Comparison of ENCODE assay signal across 1 cellular context in the genomic region with DNA sequence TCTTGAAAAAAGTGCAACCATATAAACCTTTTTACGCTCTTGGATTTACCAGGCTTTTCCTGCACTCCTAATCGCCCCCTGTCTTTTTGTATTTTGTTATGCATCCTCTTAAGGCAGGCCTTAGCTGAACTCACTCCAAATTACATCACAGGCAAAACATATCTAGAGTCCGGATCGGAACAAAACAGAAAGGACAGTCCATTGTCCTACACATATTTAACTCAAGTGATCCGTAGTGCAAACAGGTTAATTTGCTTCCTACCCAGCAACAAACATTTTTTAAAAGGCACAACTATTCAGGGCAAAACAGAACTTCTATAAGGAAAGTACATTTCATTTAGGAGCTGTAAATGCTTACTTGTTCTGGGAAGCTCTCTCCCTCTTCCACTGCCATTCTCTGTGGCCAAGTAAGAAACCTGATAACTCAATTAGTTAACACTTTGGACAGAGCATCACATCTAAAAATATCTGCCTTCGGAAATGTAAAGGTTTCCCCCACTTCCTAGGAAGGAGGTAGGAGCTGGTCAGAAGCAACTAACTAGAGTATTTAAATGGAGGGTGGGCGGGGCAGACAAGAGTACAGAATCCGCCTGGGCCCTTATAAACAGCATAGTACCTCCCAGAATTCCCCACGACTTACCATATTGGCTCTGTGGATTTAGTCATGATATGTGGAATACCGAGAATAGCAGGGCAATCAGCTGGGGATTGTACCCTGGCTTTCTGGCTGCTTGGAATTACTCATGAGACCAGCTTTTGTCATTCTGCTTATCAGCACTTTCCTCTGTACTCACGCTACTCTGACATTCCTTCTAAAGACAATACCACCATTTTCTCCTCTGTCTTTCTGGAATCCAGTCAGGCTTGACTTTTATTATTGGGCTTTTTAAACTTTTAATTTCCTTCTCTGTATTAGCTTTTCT.
TF ChIP-seq lines count a peak whose summit lies in the region.

No MANE protein-coding gene starts in this region.

TF ChIP-seq in K562, 482 proteins besides CTCF, POLR2A, EP300 and RAD21 (continued from another document and continues in another):
- TF ChIP-seq HOXB6 (CRISPR knock-in tag; IDR thresholded peaks at IDR 0.05; ENCODE audit: borderline replicate concordance) (no peak), POLR2B (IDR thresholded peaks at IDR 0.05; ENCODE audit: low read depth, partially characterized antibody) (peak; percentile 58), HEY1 (CRISPR knock-in tag; IDR thresholded peaks at IDR 0.05; ENCODE audit: borderline replicate concordance) (no peak; the same call in 1 of the 2 replicates), ZFP30 (CRISPR knock-in tag; IDR thresholded peaks at IDR 0.05; ENCODE audit: borderline replicate concordance) (no peak), NRF1 (conservative IDR thresholded peaks at IDR 0.05 in 1 of 2, IDR thresholded peaks at IDR 0.05 in 1 of 2) (peak; percentile 25 to 45; a peak in 3 of 4 replicates), CREBBP (IDR thresholded peaks at IDR 0.05; ENCODE audit: low read depth, low read length) (no peak), SAFB (IDR thresholded peaks at IDR 0.05; ENCODE audit: borderline replicate concordance, low read depth, low read length) (no peak), CBX1 (IDR thresholded peaks at IDR 0.05; ENCODE audit: low read depth) (no peak), ZNF766 (CRISPR knock-in tag; conservative IDR thresholded peaks at IDR 0.05) (peak; percentile 80), CSDE1 (IDR thresholded peaks at IDR 0.05) (no peak; a peak in 1 of 4 replicates), SOX6 (IDR thresholded peaks at IDR 0.05) (peak; percentile 87), HSF4 (CRISPR knock-in tag; IDR thresholded peaks at IDR 0.05; ENCODE audit: borderline replicate concordance) (no peak), MITF (IDR thresholded peaks at IDR 0.05) (0 out of 2 replicates have a peak, but pooled peaks have one; percentile 15), HDAC8 (tag; IDR thresholded peaks at IDR 0.05) (0 out of 2 replicates have a peak, but pooled peaks have one; percentile 16), ZNF830 (CRISPR knock-in tag; IDR thresholded peaks at IDR 0.05) (no peak), POLR2H (tag; IDR thresholded peaks at IDR 0.05; ENCODE audit: low read depth) (peak; percentile 67), ZNF133 (CRISPR knock-in tag; IDR thresholded peaks at IDR 0.05) (no peak), MAFF (IDR thresholded peaks at IDR 0.05; ENCODE audit: low read length) (peak; percentile 80; the same call in 1 of the 2 replicates), ZNF785 (CRISPR knock-in tag; IDR thresholded peaks at IDR 0.05) (no peak), PHF21A (IDR thresholded peaks at IDR 0.05; ENCODE audit: borderline replicate concordance, low read depth) (peak; percentile 52; the same call in 1 of the 2 replicates), POU5F1 (IDR thresholded peaks at IDR 0.05; ENCODE audit: borderline replicate concordance, low read depth, low read length, partially characterized antibody) (no peak), ZNF592 (IDR thresholded peaks at IDR 0.05) (peak; percentile 92), NCOA2 (IDR thresholded peaks at IDR 0.05; ENCODE audit: partially characterized antibody in 2 of 2) (no peak), HMG20A (CRISPR knock-in tag; conservative IDR thresholded peaks at IDR 0.05) (no peak), HNRNPL (IDR thresholded peaks at IDR 0.05; ENCODE audit: low read depth, low read length) (no peak), MYBL2 (IDR thresholded peaks at IDR 0.05; ENCODE audit: low read depth) (no peak; the same call in 1 of the 2 replicates), MYBL2 (CRISPR knock-in tag; IDR thresholded peaks at IDR 0.05; ENCODE audit: borderline replicate concordance) (no peak), GTF2F1 (IDR thresholded peaks at IDR 0.05; ENCODE audit: low read depth, low read length) (no peak), ZC3H4 (CRISPR knock-in tag; IDR thresholded peaks at IDR 0.05; ENCODE audit: borderline replicate concordance) (no peak), BRCA1 (IDR thresholded peaks at IDR 0.05) (no peak), BRCA1 (CRISPR knock-in tag; IDR thresholded peaks at IDR 0.05) (no peak), KAT2B (IDR thresholded peaks at IDR 0.05; ENCODE audit: low read depth, low read length) (no peak), HDGF (IDR thresholded peaks at IDR 0.05) (no peak), MEF2A (IDR thresholded peaks at IDR 0.05; ENCODE audit: control insufficient read depth, low read depth, low read length) (peak; percentile 10; the same call in 1 of the 2 replicates), SMC3 (conservative IDR thresholded peaks at IDR 0.05; ENCODE audit: insufficient read depth, low read depth, low read length) (no peak), NEUROD1 (IDR thresholded peaks at IDR 0.05; ENCODE audit: borderline replicate concordance, low read depth, low read length, partially characterized antibody) (no peak), THRAP3 (IDR thresholded peaks at IDR 0.05; ENCODE audit: borderline replicate concordance) (0 out of 2 replicates have a peak, but pooled peaks have one; percentile 2), CCNT2 (IDR thresholded peaks at IDR 0.05; ENCODE audit: borderline replicate concordance, extremely low read depth, insufficient read length, low read depth, low read length) (no peak), NFE2L1 (tag; IDR thresholded peaks at IDR 0.05; ENCODE audit: borderline replicate concordance, low read depth) (no peak), ZNF75A (CRISPR knock-in tag; IDR thresholded peaks at IDR 0.05) (no peak), ZNF263 (CRISPR knock-in tag; IDR thresholded peaks at IDR 0.05; ENCODE audit: borderline replicate concordance) (no peak)
- TF ChIP-seq, protein P1, sequence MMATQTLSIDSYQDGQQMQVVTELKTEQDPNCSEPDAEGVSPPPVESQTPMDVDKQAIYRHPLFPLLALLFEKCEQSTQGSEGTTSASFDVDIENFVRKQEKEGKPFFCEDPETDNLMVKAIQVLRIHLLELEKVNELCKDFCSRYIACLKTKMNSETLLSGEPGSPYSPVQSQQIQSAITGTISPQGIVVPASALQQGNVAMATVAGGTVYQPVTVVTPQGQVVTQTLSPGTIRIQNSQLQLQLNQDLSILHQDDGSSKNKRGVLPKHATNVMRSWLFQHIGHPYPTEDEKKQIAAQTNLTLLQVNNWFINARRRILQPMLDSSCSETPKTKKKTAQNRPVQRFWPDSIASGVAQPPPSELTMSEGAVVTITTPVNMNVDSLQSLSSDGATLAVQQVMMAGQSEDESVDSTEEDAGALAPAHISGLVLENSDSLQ (IDR thresholded peaks at IDR 0.05), result no peak
- TF ChIP-seq, protein P2, sequence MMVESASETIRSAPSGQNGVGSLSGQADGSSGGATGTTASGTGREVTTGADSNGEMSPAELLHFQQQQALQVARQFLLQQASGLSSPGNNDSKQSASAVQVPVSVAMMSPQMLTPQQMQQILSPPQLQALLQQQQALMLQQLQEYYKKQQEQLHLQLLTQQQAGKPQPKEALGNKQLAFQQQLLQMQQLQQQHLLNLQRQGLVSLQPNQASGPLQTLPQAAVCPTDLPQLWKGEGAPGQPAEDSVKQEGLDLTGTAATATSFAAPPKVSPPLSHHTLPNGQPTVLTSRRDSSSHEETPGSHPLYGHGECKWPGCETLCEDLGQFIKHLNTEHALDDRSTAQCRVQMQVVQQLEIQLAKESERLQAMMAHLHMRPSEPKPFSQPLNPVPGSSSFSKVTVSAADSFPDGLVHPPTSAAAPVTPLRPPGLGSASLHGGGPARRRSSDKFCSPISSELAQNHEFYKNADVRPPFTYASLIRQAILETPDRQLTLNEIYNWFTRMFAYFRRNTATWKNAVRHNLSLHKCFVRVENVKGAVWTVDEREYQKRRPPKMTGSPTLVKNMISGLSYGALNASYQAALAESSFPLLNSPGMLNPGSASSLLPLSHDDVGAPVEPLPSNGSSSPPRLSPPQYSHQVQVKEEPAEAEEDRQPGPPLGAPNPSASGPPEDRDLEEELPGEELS (CRISPR knock-in tag; IDR thresholded peaks at IDR 0.05; ENCODE audit: borderline replicate concordance), result no peak
- TF ChIP-seq, protein P3, sequence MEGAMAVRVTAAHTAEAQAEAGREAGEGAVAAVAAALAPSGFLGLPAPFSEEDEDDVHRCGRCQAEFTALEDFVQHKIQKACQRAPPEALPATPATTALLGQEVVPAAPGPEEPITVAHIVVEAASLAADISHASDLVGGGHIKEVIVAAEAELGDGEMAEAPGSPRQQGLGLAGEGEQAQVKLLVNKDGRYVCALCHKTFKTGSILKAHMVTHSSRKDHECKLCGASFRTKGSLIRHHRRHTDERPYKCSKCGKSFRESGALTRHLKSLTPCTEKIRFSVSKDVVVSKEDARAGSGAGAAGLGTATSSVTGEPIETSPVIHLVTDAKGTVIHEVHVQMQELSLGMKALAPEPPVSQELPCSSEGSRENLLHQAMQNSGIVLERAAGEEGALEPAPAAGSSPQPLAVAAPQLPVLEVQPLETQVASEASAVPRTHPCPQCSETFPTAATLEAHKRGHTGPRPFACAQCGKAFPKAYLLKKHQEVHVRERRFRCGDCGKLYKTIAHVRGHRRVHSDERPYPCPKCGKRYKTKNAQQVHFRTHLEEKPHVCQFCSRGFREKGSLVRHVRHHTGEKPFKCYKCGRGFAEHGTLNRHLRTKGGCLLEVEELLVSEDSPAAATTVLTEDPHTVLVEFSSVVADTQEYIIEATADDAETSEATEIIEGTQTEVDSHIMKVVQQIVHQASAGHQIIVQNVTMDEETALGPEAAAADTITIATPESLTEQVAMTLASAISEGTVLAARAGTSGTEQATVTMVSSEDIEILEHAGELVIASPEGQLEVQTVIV (CRISPR knock-in tag; IDR thresholded peaks at IDR 0.05; ENCODE audit: borderline replicate concordance), result no peak
- TF ChIP-seq, protein P4, sequence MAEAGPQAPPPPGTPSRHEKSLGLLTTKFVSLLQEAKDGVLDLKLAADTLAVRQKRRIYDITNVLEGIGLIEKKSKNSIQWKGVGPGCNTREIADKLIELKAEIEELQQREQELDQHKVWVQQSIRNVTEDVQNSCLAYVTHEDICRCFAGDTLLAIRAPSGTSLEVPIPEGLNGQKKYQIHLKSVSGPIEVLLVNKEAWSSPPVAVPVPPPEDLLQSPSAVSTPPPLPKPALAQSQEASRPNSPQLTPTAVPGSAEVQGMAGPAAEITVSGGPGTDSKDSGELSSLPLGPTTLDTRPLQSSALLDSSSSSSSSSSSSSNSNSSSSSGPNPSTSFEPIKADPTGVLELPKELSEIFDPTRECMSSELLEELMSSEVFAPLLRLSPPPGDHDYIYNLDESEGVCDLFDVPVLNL (CRISPR knock-in tag; IDR thresholded peaks at IDR 0.05; ENCODE audit: low read depth), result no peak
